Comparison of ENCODE assay signal across 8 cellular contexts in the genomic region with DNA sequence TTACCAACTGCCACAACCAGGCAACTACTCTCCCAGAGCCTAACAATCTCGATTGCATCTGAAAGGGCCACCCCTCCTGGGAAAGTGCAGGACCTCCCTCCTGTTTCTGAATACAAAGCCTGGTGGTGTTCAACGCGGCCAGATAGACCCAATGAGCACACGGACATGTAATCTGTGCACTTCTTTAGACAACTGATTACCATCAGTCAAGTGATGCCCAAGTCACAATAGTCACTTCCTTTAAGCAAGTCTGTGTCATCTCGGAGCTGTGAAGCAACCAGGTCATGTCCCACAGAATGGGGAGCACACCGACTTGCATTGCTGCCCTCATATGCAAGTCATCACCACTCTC. TPM values are rescaled to one million over a fixed set of nuclear protein-coding genes. Genes with fewer than 3 reads are reported as not detected.
DNase-seq lines count a peak whose midpoint lies in the region; ATAC-seq and TF ChIP-seq lines count a peak whose summit lies in the region.

No MANE protein-coding gene starts in this region.

- ATAC-seq in GM21825 (IDR thresholded peaks at IDR 0.05; ENCODE audit: unreplicated experiment) = peak; percentile 31
- peak; percentile 38 for ATAC-seq in T-helper 17 cell
- peak; percentile 65 for ATAC-seq in upper lobe of right lung

- peaks cover 15% of the 10 kb centered on the region for H3K4me1 ChIP-seq in upper lobe of right lung

- H3K9me3 ChIP-seq in T-helper 17 cell (ENCODE audit: control insufficient read depth, low read length, poor library complexity, severe bottlenecking) (no peaks in the 10 kb centered on the region), upper lobe of right lung (no peaks in the 10 kb centered on the region)

- H3K27me3 ChIP-seq in upper lobe of right lung = no peaks in the 10 kb centered on the region

- peak overlapping the region; percentile 79 for H3K4me3 ChIP-seq in Jurkat, Clone E6-1 (ENCODE audit: low read length)
- peak overlapping the region; percentile 86 for H3K4me3 ChIP-seq in upper lobe of right lung

- no peak for TF ChIP-seq CTCF in upper lobe of right lung (IDR thresholded peaks at IDR 0.05)

- intact Hi-C loops in upper lobe of right lung (cut with DNase I) = no loop called here

- H3K27me3 Mint-ChIP-seq in T-helper 17 cell = no peaks in the 10 kb centered on the region

- peak overlapping the region; percentile 92 for H3K27ac ChIP-seq in epithelial cell of prostate
- peak overlapping the region; percentile 99 for H3K27ac ChIP-seq in upper lobe of right lung

- DNase-seq in activated gamma-delta T cell treated with Interleukin-2 at 50 U/mL for 16 hours (peak; percentile 54), activated gamma-delta T cell (lab: John Stamatoyannopoulos, UW) (no peak), T-helper 17 cell (peak in 2 of 3 donors; percentile 30 to 40), epithelial cell of prostate (ENCODE audit: low read depth, low spot score) (peak; percentile 48), midbrain (lab: John Stamatoyannopoulos, UW) (peak; percentile 62), upper lobe of right lung (no peak)
- peak; percentile 41 for DNase-seq in Jurkat, Clone E6-1 (ENCODE audit: low read depth, low spot score)

- H3K36me3 Mint-ChIP-seq in T-helper 17 cell (ENCODE audit: low read depth) = no peaks in the 10 kb centered on the region

- no peaks in the 10 kb centered on the region for H3K36me3 ChIP-seq in upper lobe of right lung

- peak overlapping the region; percentile 99 for H3K27ac Mint-ChIP-seq in T-helper 17 cell

- peak overlapping the region; percentile 99 for H3K4me3 Mint-ChIP-seq in T-helper 17 cell

- peaks cover 23% of the 10 kb centered on the region for H3K4me1 Mint-ChIP-seq in T-helper 17 cell

RNA-seq across cellular contexts. Expression of a gene that starts 0.7 kb away (rescaled TPM):
- polyA plus RNA-seq in Jurkat, Clone E6-1 (2012; ENCODE audit: insufficient read depth, insufficient read length) = 12.0 TPM
- total RNA-seq in T-helper 17 cell (10 to 100 TPM; 20.8 to 25.4 TPM), upper lobe of right lung (16.8 TPM)

RNA-seq across cellular contexts. Expression of a gene that starts 42.9 kb away (rescaled TPM):
- polyA plus RNA-seq in Jurkat, Clone E6-1 (2012; ENCODE audit: insufficient read depth, insufficient read length) = 0.17 TPM
- total RNA-seq in T-helper 17 cell = under 1 TPM; 0.42 to 0.57 TPM
- 17.8 TPM for total RNA-seq in upper lobe of right lung

RNA-seq across cellular contexts. Expression of a gene that starts 48.5 kb away (rescaled TPM):
- not detected for polyA plus RNA-seq in Jurkat, Clone E6-1 (2012; ENCODE audit: insufficient read depth, insufficient read length)
- total RNA-seq in T-helper 17 cell (not detected), upper lobe of right lung (not detected)

Comparison
In these comparisons a context has a peak if more than half of its experiments do, and no peak if none do; other contexts are left out.
1. DNase-seq: peak in activated gamma-delta T cell treated with Interleukin-2 at 50 U/mL for 16 hours (single experiment), Jurkat, Clone E6-1 (single experiment), T-helper 17 cell (2 of 3), epithelial cell of prostate (single experiment) and midbrain (single experiment); none in activated gamma-delta T cell (single experiment) and upper lobe of right lung (single experiment).
2. RNA of a gene that starts 42.9 kb away (total RNA-seq): 17.8 TPM in upper lobe of right lung (single experiment); 0.42 to 0.57 TPM in T-helper 17 cell; every median in the first group is over 10 times any median in the second.
3. Peak in every context shown above with its lines, with median percentiles within 50 percentile points of each other: ATAC-seq.